In genomic region chr13:65744761-65745160, GRCh38 we compare ENCODE assay signal across 24 cellular contexts.
DNase-seq lines count a peak whose midpoint lies in the region; ATAC-seq and TF ChIP-seq lines count a peak whose summit lies in the region.
"Had no signal": no experiment of that assay in that cellular context is flagged by ENCODE, and none has a peak within 500 bp of the region (broad histone marks: within the 10 kb centered on the region; RNA-seq: fewer than 3 reads in every experiment).

No MANE protein-coding gene starts in this region.

- POLR2A ChIA-PET in activated CD4-positive, alpha-beta T cell treated with anti-CD3 and anti-CD28 coated beads for 36 hours (lab: Charles Lee) = no interaction called here

- TF ChIP-seq CTCF in HFF-Myc (IDR thresholded peaks at IDR 0.05; ENCODE audit: low read depth, low read length, missing control alignments) (no peak), astrocyte of the spinal cord (IDR thresholded peaks at IDR 0.05; ENCODE audit: low read depth, low read length) (no peak)

- no peaks in the 10 kb centered on the region for H3K4me1 Mint-ChIP-seq in activated CD4-positive, alpha-beta T cell treated with anti-CD3 and anti-CD28 coated beads for 36 hours
- H3K4me1 Mint-ChIP-seq: activated CD4-positive, alpha-beta memory T cell treated with anti-CD3 and anti-CD28 coated beads, Interleukin-2, amount 10 ng/mL, durations not matched to agents 7 days and 5 days; activated naive CD8-positive, alpha-beta T cell treated with anti-CD3 and anti-CD28 coated beads, Interleukin-2, amount 50 U/mL, for 24 hours; immature natural killer cell; nephron; WTC11 had no signal

- H3K27me3 Mint-ChIP-seq in activated CD4-positive, alpha-beta T cell treated with anti-CD3 and anti-CD28 coated beads for 36 hours = no peaks in the 10 kb centered on the region
- H3K27me3 Mint-ChIP-seq: activated CD4-positive, alpha-beta memory T cell treated with anti-CD3 and anti-CD28 coated beads, Interleukin-2, amount 10 ng/mL, durations not matched to agents 7 days and 5 days; activated naive CD8-positive, alpha-beta T cell treated with anti-CD3 and anti-CD28 coated beads, Interleukin-2, amount 50 U/mL, for 24 hours had no signal

- in situ Hi-C loops in astrocyte of the spinal cord (cut with HindIII; ENCODE audit: low sequenced_read_pairs) = no loop called here

- ATAC-seq in Right ventricle myocardium superior (ENCODE audit: poor library complexity) = no peak
- no peak for ATAC-seq in activated CD4-positive, alpha-beta T cell treated with anti-CD3 and anti-CD28 coated beads for 36 hours
- ATAC-seq: activated naive CD8-positive, alpha-beta T cell treated with anti-CD3 and anti-CD28 coated beads, Interleukin-2, amount 50 U/mL, for 24 hours; left ventricle myocardium superior; WTC11 had no signal

- no peaks in the 10 kb centered on the region for H3K36me3 Mint-ChIP-seq in activated CD4-positive, alpha-beta T cell treated with anti-CD3 and anti-CD28 coated beads for 36 hours (ENCODE audit: low read depth)
- H3K36me3 Mint-ChIP-seq: immature natural killer cell had no signal

- peak; percentile 14 for DNase-seq in HFF-Myc (ENCODE audit: extremely low read depth, low read depth)
- peak; percentile 12 for DNase-seq in astrocyte of the spinal cord (ENCODE audit: low read depth, low spot score)
- peak; percentile 52 for DNase-seq in iris pigment epithelial cell (ENCODE audit: low read depth)
- no peak for DNase-seq in Right ventricle myocardium superior
- DNase-seq in cortex of kidney (lab: John Stamatoyannopoulos, UW) = no peak
- no peak for DNase-seq in activated CD4-positive, alpha-beta T cell treated with anti-CD3 and anti-CD28 coated beads for 36 hours
- DNase-seq in NCI-H2029 (lab: John Stamatoyannopoulos, UW) = no peak
- DNase-seq: activated CD4-positive, alpha-beta memory T cell treated with anti-CD3 and anti-CD28 coated beads, Interleukin-2, amount 10 ng/mL, durations not matched to agents 7 days and 5 days; activated effector memory CD4-positive, alpha-beta T cell treated with anti-CD3 and anti-CD28 coated beads, Interleukin-2, amount 50 U/mL, for 16 hours; activated naive CD8-positive, alpha-beta T cell treated with anti-CD3 and anti-CD28 coated beads, Interleukin-2, amount 50 U/mL, for 24 hours; foreskin melanocyte; H7; immature natural killer cell; left ventricle myocardium superior; midbrain; MM.1S; NCI-H1436 treated with DMSO at 0.1 percent for 48 hours; NCI-H2171 treated with DMSO at 0.1 percent for 48 hours; NCI-H526; RPMI8226; T-helper 9 cell had no signal

- H3K4me3 Mint-ChIP-seq in activated CD4-positive, alpha-beta T cell treated with anti-CD3 and anti-CD28 coated beads for 36 hours = no peak overlapping the region
- H3K4me3 Mint-ChIP-seq: activated CD4-positive, alpha-beta memory T cell treated with anti-CD3 and anti-CD28 coated beads, Interleukin-2, amount 10 ng/mL, durations not matched to agents 7 days and 5 days; activated naive CD8-positive, alpha-beta T cell treated with anti-CD3 and anti-CD28 coated beads, Interleukin-2, amount 50 U/mL, for 24 hours; immature natural killer cell; nephron; WTC11 had no signal

- intact Hi-C loops in Right ventricle myocardium superior (cut with DNase I) = no loop called here
- intact Hi-C loops in activated CD4-positive, alpha-beta T cell treated with anti-CD3 and anti-CD28 coated beads for 36 hours (cut with DNase I, micrococcal nuclease) = no loop called here

- H3K9me3 Mint-ChIP-seq in activated CD4-positive, alpha-beta T cell treated with anti-CD3 and anti-CD28 coated beads for 36 hours (ENCODE audit: low read depth) = peaks cover 13% of the 10 kb centered on the region

- CTCF ChIA-PET in activated CD4-positive, alpha-beta T cell treated with anti-CD3 and anti-CD28 coated beads for 36 hours (lab: Charles Lee) = no interaction called here

- no peak overlapping the region for H3K27ac Mint-ChIP-seq in activated CD4-positive, alpha-beta T cell treated with anti-CD3 and anti-CD28 coated beads for 36 hours
- H3K27ac Mint-ChIP-seq: activated CD4-positive, alpha-beta memory T cell treated with anti-CD3 and anti-CD28 coated beads, Interleukin-2, amount 10 ng/mL, durations not matched to agents 7 days and 5 days; activated naive CD8-positive, alpha-beta T cell treated with anti-CD3 and anti-CD28 coated beads, Interleukin-2, amount 50 U/mL, for 24 hours; immature natural killer cell; nephron; WTC11 had no signal

- no peak overlapping the region for H3K4me3 ChIP-seq in HFF-Myc (replicated peaks; ENCODE audit: low read depth, low read length)
- no peak overlapping the region for H3K4me3 ChIP-seq in astrocyte of the spinal cord (ENCODE audit: low read depth, low read length)
- H3K4me3 ChIP-seq: BLaER1 had no signal

Comparison
In these comparisons a context has a peak if more than half of its experiments do, and no peak if none do; other contexts are left out.
1. DNase-seq: peak in HFF-Myc (single experiment), astrocyte of the spinal cord (single experiment) and iris pigment epithelial cell (single experiment); none in Right ventricle myocardium superior (single experiment), cortex of kidney (single experiment), activated CD4-positive, alpha-beta T cell treated with anti-CD3 and anti-CD28 coated beads for 36 hours (single experiment) and NCI-H2029 (single experiment).